Comparison of ENCODE assay signal across 1 cellular context in the genomic region with DNA sequence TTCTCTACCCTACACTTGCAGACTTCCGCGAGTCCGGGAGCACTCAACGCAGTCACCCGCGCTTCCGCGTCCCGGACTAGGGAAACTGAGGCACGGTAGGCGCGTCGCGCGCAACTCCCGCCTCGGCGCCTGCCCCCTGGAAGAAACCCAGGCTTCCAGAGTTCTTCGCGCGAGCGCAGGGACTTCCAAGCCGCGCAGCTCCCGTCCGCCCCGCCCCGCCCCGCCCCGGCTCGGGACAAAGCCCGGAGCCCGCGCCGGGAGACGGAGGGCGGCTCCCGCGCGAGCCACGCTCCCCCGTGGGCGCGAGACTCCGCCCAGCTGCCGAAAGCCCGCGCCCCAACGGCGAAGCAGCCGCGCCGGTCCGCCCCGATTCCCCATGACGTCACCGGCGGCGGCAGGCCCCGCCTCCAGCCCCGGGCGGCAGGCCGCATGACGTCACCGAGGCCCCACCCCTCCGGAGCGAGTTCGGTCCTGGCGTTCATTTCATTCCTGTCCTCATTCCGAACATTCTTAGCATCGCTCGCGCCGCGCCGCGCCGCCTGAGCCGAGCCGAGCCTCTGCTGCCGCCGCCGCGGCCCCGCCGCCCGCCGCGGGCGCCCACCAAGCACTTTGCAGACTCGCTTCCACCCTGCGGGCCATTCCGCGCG.
TF ChIP-seq lines count a peak whose summit lies in the region.

TEAD1 (plus strand) TSS at position 498 of the 647 bp plus-strand sequence.

TF ChIP-seq in K562, 482 proteins besides CTCF, POLR2A, EP300 and RAD21 (continued from another document and continues in another):
- TF ChIP-seq MBD2 (IDR thresholded peaks at IDR 0.05; ENCODE audit: borderline replicate concordance, low read depth) (0 out of 2 replicates have a peak, but pooled peaks have one; percentile 15), ZNF197 (CRISPR knock-in tag; IDR thresholded peaks at IDR 0.05; ENCODE audit: low read depth) (0 out of 2 replicates have a peak, but pooled peaks have one; percentile 21), BMI1 (IDR thresholded peaks at IDR 0.05; ENCODE audit: low read length) (no peak), FOXA3 (CRISPR knock-in tag; conservative IDR thresholded peaks at IDR 0.05 in 1 of 2, IDR thresholded peaks at IDR 0.05 in 1 of 2) (no peak), FIP1L1 (IDR thresholded peaks at IDR 0.05; ENCODE audit: low read depth, low read length, poor library complexity, severe bottlenecking) (no peak), ZBTB9 (CRISPR knock-in tag; IDR thresholded peaks at IDR 0.05) (0 out of 2 replicates have a peak, but pooled peaks have one; percentile 8), THAP7 (CRISPR knock-in tag; IDR thresholded peaks at IDR 0.05) (peak; percentile 67; the same call in 1 of the 2 replicates), BRD9 (IDR thresholded peaks at IDR 0.05; ENCODE audit: low read depth, partially characterized antibody) (no peak), YBX1 (IDR thresholded peaks at IDR 0.05) (no peak), WHSC1 (IDR thresholded peaks at IDR 0.05; ENCODE audit: low read length) (no peak), SMAD4 (CRISPR knock-in tag; conservative IDR thresholded peaks at IDR 0.05) (peak; percentile 89), SIX5 (IDR thresholded peaks at IDR 0.05; ENCODE audit: borderline replicate concordance in 1 of 2, insufficient read depth in 1 of 2, low read depth in 1 of 2, low read length in 2 of 2) (no peak), RFX5 (IDR thresholded peaks at IDR 0.05; ENCODE audit: low read depth, low read length) (peak; percentile 58; the same call in 1 of the 2 replicates), KLF10 (CRISPR knock-in tag; IDR thresholded peaks at IDR 0.05) (no peak), HSF4 (CRISPR knock-in tag; IDR thresholded peaks at IDR 0.05; ENCODE audit: borderline replicate concordance) (no peak), STAG1 (CRISPR knock-in tag; IDR thresholded peaks at IDR 0.05; ENCODE audit: borderline replicate concordance) (no peak), YY1 (IDR thresholded peaks at IDR 0.05; ENCODE audit: borderline replicate concordance in 1 of 3, control insufficient read depth in 1 of 3, extremely low read depth in 1 of 3, insufficient read depth in 3 of 3, insufficient read length in 1 of 3, insufficient replicate concordance in 2 of 3, low read depth in 1 of 3, low read length in 2 of 3) (peak in 2 of 3 experiments; percentile 18 to 56), PTBP1 (IDR thresholded peaks at IDR 0.05; ENCODE audit: low read depth, low read length) (no peak), NR2C2 (CRISPR knock-in tag; IDR thresholded peaks at IDR 0.05) (0 out of 2 replicates have a peak, but pooled peaks have one; percentile 18), NR2C2 (tag; IDR thresholded peaks at IDR 0.05) (no peak), ZNF175 (CRISPR knock-in tag; IDR thresholded peaks at IDR 0.05; ENCODE audit: low read depth) (peak; percentile 61; the same call in 1 of the 2 replicates), ZBTB33 (CRISPR knock-in tag; IDR thresholded peaks at IDR 0.05) (peak; percentile 48; the same call in 1 of the 2 replicates), C11orf30 (IDR thresholded peaks at IDR 0.05; ENCODE audit: low read depth) (no peak), ETV6 (IDR thresholded peaks at IDR 0.05; ENCODE audit: borderline replicate concordance in 1 of 2, low read depth in 2 of 2, low read length in 1 of 2) (no peak), ETV6 (CRISPR knock-in tag; IDR thresholded peaks at IDR 0.05; ENCODE audit: borderline replicate concordance) (no peak), ZKSCAN1 (IDR thresholded peaks at IDR 0.05; ENCODE audit: low read depth, low read length) (0 out of 2 replicates have a peak, but pooled peaks have one; percentile 27), HNRNPK (IDR thresholded peaks at IDR 0.05; ENCODE audit: low read depth, low read length, poor library complexity, severe bottlenecking) (no peak), NCOA1 (IDR thresholded peaks at IDR 0.05; ENCODE audit: low read depth) (no peak), MTA3 (IDR thresholded peaks at IDR 0.05; ENCODE audit: borderline replicate concordance) (peak; percentile 97), JUN (IDR thresholded peaks at IDR 0.05; ENCODE audit: borderline replicate concordance, low read depth, low read length) (peak; percentile 99), JUN (CRISPR knock-in tag; IDR thresholded peaks at IDR 0.05; ENCODE audit: borderline replicate concordance) (no peak), SAFB2 (IDR thresholded peaks at IDR 0.05; ENCODE audit: borderline replicate concordance, low read depth, low read length, severe bottlenecking) (no peak), BCLAF1 (IDR thresholded peaks at IDR 0.05; ENCODE audit: borderline replicate concordance in 1 of 2, control insufficient read depth in 1 of 2, low read depth in 2 of 2, low read length in 1 of 2) (no peak), EHMT2 (IDR thresholded peaks at IDR 0.05) (no peak), NFXL1 (CRISPR knock-in tag; IDR thresholded peaks at IDR 0.05) (no peak), ELF2 (CRISPR knock-in tag; IDR thresholded peaks at IDR 0.05) (peak; percentile 67; the same call in 1 of the 2 replicates)
- TF ChIP-seq, protein P1, sequence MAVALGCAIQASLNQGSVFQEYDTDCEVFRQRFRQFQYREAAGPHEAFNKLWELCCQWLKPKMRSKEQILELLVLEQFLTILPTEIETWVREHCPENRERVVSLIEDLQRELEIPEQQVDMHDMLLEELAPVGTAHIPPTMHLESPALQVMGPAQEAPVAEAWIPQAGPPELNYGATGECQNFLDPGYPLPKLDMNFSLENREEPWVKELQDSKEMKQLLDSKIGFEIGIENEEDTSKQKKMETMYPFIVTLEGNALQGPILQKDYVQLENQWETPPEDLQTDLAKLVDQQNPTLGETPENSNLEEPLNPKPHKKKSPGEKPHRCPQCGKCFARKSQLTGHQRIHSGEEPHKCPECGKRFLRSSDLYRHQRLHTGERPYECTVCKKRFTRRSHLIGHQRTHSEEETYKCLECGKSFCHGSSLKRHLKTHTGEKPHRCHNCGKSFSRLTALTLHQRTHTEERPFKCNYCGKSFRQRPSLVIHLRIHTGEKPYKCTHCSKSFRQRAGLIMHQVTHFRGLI (CRISPR knock-in tag; IDR thresholded peaks at IDR 0.05), result no peak
- TF ChIP-seq, protein P2, sequence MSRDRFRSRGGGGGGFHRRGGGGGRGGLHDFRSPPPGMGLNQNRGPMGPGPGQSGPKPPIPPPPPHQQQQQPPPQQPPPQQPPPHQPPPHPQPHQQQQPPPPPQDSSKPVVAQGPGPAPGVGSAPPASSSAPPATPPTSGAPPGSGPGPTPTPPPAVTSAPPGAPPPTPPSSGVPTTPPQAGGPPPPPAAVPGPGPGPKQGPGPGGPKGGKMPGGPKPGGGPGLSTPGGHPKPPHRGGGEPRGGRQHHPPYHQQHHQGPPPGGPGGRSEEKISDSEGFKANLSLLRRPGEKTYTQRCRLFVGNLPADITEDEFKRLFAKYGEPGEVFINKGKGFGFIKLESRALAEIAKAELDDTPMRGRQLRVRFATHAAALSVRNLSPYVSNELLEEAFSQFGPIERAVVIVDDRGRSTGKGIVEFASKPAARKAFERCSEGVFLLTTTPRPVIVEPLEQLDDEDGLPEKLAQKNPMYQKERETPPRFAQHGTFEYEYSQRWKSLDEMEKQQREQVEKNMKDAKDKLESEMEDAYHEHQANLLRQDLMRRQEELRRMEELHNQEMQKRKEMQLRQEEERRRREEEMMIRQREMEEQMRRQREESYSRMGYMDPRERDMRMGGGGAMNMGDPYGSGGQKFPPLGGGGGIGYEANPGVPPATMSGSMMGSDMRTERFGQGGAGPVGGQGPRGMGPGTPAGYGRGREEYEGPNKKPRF (IDR thresholded peaks at IDR 0.05; ENCODE audit: low read depth, low read length), result no peak
- TF ChIP-seq, protein P3, sequence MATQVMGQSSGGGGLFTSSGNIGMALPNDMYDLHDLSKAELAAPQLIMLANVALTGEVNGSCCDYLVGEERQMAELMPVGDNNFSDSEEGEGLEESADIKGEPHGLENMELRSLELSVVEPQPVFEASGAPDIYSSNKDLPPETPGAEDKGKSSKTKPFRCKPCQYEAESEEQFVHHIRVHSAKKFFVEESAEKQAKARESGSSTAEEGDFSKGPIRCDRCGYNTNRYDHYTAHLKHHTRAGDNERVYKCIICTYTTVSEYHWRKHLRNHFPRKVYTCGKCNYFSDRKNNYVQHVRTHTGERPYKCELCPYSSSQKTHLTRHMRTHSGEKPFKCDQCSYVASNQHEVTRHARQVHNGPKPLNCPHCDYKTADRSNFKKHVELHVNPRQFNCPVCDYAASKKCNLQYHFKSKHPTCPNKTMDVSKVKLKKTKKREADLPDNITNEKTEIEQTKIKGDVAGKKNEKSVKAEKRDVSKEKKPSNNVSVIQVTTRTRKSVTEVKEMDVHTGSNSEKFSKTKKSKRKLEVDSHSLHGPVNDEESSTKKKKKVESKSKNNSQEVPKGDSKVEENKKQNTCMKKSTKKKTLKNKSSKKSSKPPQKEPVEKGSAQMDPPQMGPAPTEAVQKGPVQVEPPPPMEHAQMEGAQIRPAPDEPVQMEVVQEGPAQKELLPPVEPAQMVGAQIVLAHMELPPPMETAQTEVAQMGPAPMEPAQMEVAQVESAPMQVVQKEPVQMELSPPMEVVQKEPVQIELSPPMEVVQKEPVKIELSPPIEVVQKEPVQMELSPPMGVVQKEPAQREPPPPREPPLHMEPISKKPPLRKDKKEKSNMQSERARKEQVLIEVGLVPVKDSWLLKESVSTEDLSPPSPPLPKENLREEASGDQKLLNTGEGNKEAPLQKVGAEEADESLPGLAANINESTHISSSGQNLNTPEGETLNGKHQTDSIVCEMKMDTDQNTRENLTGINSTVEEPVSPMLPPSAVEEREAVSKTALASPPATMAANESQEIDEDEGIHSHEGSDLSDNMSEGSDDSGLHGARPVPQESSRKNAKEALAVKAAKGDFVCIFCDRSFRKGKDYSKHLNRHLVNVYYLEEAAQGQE (CRISPR knock-in tag; IDR thresholded peaks at IDR 0.05; ENCODE audit: low read depth), result no peak
- TF ChIP-seq, protein P4, sequence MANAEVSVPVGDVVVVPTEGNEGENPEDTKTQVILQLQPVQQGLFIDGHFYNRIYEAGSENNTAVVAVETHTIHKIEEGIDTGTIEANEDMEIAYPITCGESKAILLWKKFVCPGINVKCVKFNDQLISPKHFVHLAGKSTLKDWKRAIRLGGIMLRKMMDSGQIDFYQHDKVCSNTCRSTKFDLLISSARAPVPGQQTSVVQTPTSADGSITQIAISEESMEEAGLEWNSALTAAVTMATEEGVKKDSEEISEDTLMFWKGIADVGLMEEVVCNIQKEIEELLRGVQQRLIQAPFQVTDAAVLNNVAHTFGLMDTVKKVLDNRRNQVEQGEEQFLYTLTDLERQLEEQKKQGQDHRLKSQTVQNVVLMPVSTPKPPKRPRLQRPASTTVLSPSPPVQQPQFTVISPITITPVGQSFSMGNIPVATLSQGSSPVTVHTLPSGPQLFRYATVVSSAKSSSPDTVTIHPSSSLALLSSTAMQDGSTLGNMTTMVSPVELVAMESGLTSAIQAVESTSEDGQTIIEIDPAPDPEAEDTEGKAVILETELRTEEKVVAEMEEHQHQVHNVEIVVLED (CRISPR knock-in tag; IDR thresholded peaks at IDR 0.05), result peak; percentile 62
